Comparison of ENCODE assay signal across 11 cellular contexts in genomic region chr17:71251936-71252335, GRCh38.
"Had no signal": no experiment of that assay in that cellular context is flagged by ENCODE, and none has a peak within 500 bp of the region (broad histone marks: within the 10 kb centered on the region; RNA-seq: fewer than 3 reads in every experiment).

No MANE protein-coding gene starts in this region.

- H3K4me1 ChIP-seq: colonic mucosa had no signal

- ATAC-seq: naive thymus-derived CD4-positive, alpha-beta T cell; stimulated activated memory B cell treated with anti-CD40 and anti-IgM and Interleukin-4, amounts not matched to agents 10 μg/mL and 1 μg/mL and 100 μg/mL, for 72 hours; T-helper 17 cell; WTC11 had no signal

- H3K4me3 ChIP-seq: colonic mucosa had no signal

- H3K36me3 ChIP-seq: colonic mucosa, neutrophil had no signal

- DNase-seq: activated CD4-positive, alpha-beta T cell treated with anti-CD3 and anti-CD28 coated beads, Interleukin-2, amount 10 ng/mL, durations not matched to agents 24 days and 14 days; colonic mucosa; midbrain; naive thymus-derived CD4-positive, alpha-beta T cell; posterior cingulate gyrus; stimulated activated CD4-positive, alpha-beta T cell treated with anti-CD3 and anti-CD28 coated beads, Interleukin-1b, Interleukin-23, amount 100 ng/mL, for 48 hours; substantia nigra; T-helper 17 cell had no signal

- H3K9me3 ChIP-seq: colonic mucosa, neutrophil had no signal

- H3K27me3 ChIP-seq: colonic mucosa, neutrophil had no signal

- H3K27ac ChIP-seq: colonic mucosa, neutrophil had no signal
